9 cellular contexts compared by ENCODE assay signal in genomic region chr11:2779981-2780849, GRCh38.
DNase-seq lines count a peak whose midpoint lies in the region; ATAC-seq and TF ChIP-seq lines count a peak whose summit lies in the region.
"Had no signal": no experiment of that assay in that cellular context is flagged by ENCODE, and none has a peak within 500 bp of the region (broad histone marks: within the 10 kb centered on the region; RNA-seq: fewer than 3 reads in every experiment).

No MANE protein-coding gene starts in this region.

- H3K4me3 ChIP-seq in IMR-90 (ENCODE audit: insufficient read depth, low read depth, low read length) (no peak overlapping the region), smooth muscle cell (no peak overlapping the region)

- no peaks in the 10 kb centered on the region for H3K9me3 ChIP-seq in IMR-90 (ENCODE audit: control insufficient read depth, insufficient read depth, low read length)
- H3K9me3 ChIP-seq in smooth muscle cell (replicated peaks; ENCODE audit: low read depth): no peaks in the 10 kb centered on the region

- WGBS in IMR-90 (ENCODE audit: extremely low coverage in 2 of 2, insufficient read length in 1 of 2), 2 experiments: 33% methylated on average over 1 of the region's 23 CpGs; no CpG with 5 or more reads in 1 of the 2 experiments
- 69% methylated on average over 14 of the region's 23 CpGs for WGBS in smooth muscle cell (ENCODE audit: low lambda C conversion rate)

- no peak overlapping the region for H3K4ac ChIP-seq in IMR-90 (ENCODE audit: low read depth, low read length)

- CTCF ChIA-PET in IMR-90 (lab: Yijun Ruan, JAX): no interaction called here

- ATAC-seq in IMR-90 (ENCODE audit: low read depth): no peak
- no peak for ATAC-seq in HG02798 (IDR thresholded peaks at IDR 0.05; ENCODE audit: poor library complexity, unreplicated experiment)

- no peaks in the 10 kb centered on the region for H3K79me2 ChIP-seq in smooth muscle cell (ENCODE audit: low read depth)

- no peak overlapping the region for H2BK20ac ChIP-seq in IMR-90 (ENCODE audit: low read depth, low read length)

- H3K27ac ChIP-seq in IMR-90 (ENCODE audit: insufficient read depth, low read length): no peak overlapping the region
- peak overlapping the region; percentile 83 for H3K27ac ChIP-seq in smooth muscle cell (ENCODE audit: low read depth)

- no TSS peak for BruUV-seq in IMR-90 (replicated peaks; lab: Mats Ljungman, UMichigan)

- dilution Hi-C loops in IMR-90 (cut with HindIII; ENCODE audit: low sequenced_read_pairs, unreplicated experiment): no loop called here

- peaks cover 22% of the 10 kb centered on the region for H3K4me1 ChIP-seq in IMR-90 (ENCODE audit: control insufficient read depth, insufficient read depth, low read length)
- H3K4me1 ChIP-seq in smooth muscle cell (ENCODE audit: low read depth): peaks cover 24% of the 10 kb centered on the region

- H3K9ac ChIP-seq in IMR-90 (ENCODE audit: low read depth, low read length) (no peak overlapping the region), smooth muscle cell (ENCODE audit: low read depth) (no peak overlapping the region)

- H4K20me1 ChIP-seq in IMR-90 (ENCODE audit: insufficient read depth, low read length) (no peaks in the 10 kb centered on the region), smooth muscle cell (ENCODE audit: low read depth) (no peaks in the 10 kb centered on the region)

- H4K5ac ChIP-seq in IMR-90 (ENCODE audit: low read depth, low read length): no peak overlapping the region

- peak overlapping the region; percentile 14 for H2AFZ ChIP-seq in IMR-90 (replicated peaks; ENCODE audit: low read length, poor library complexity)
- H2AFZ ChIP-seq in smooth muscle cell (ENCODE audit: low read depth): no peak overlapping the region

- peaks cover 5% of the 10 kb centered on the region for H3F3A ChIP-seq in smooth muscle cell (ENCODE audit: low read depth)

- DNase-seq in IMR-90 (no peak), islet precursor cell (peak; percentile 56), smooth muscle cell (lab: John Stamatoyannopoulos, UW; ENCODE audit: unreplicated experiment) (no peak), anterior cingulate cortex (lab: John Stamatoyannopoulos, UW) (no peak), KG1 (lab: John Stamatoyannopoulos, UW) (no peak), DMS153 treated with DMSO at 0.1 percent for 48 hours (lab: John Stamatoyannopoulos, UW; ENCODE audit: unreplicated experiment) (no peak)
- peak; percentile 21 for DNase-seq in activated T-cell treated with anti-CD3 and anti-CD28 coated beads, Interleukin-2, amount 50 U/mL, for 24 hours

- no peaks in the 10 kb centered on the region for H3K9me1 ChIP-seq in IMR-90 (ENCODE audit: insufficient read depth, low read length)

- H2BK120ac ChIP-seq in IMR-90 (ENCODE audit: low read depth, low read length): no peak overlapping the region

- no peaks in the 10 kb centered on the region for H3K79me1 ChIP-seq in IMR-90 (ENCODE audit: low read depth in 1 of 2, low read length in 2 of 2)

- H3K27ac Mint-ChIP-seq in activated T-cell treated with anti-CD3 and anti-CD28 coated beads, Interleukin-2, amount 50 U/mL, for 24 hours: no peak overlapping the region

- peak overlapping the region; percentile 45 for H2AK9ac ChIP-seq in IMR-90 (replicated peaks; ENCODE audit: low read depth, low read length, poor library complexity)

- no peak overlapping the region for H4K91ac ChIP-seq in IMR-90 (ENCODE audit: insufficient read depth, low read depth, low read length)

- H3K14ac ChIP-seq in IMR-90 (replicated peaks; ENCODE audit: low read depth, low read length): no peak overlapping the region

- in situ Hi-C loops in IMR-90 (cut with MboI; ENCODE audit: low sequenced_read_pairs): no loop called here

- H2BK15ac ChIP-seq in IMR-90 (ENCODE audit: low read depth, low read length): no peak overlapping the region

- no peaks in the 10 kb centered on the region for H3K9me3 Mint-ChIP-seq in activated T-cell treated with anti-CD3 and anti-CD28 coated beads, Interleukin-2, amount 50 U/mL, for 24 hours

- H3K27me3 ChIP-seq in IMR-90 (ENCODE audit: control insufficient read depth, insufficient read depth, low read length) (no peaks in the 10 kb centered on the region), smooth muscle cell (ENCODE audit: low read depth) (no peaks in the 10 kb centered on the region)

- no peak overlapping the region for H2BK5ac ChIP-seq in IMR-90 (ENCODE audit: low read depth, low read length, poor library complexity, severe bottlenecking)

- no peak for TF ChIP-seq CTCF in IMR-90 (conservative IDR thresholded peaks at IDR 0.05; ENCODE audit: low read depth, low read length)
- TF ChIP-seq CTCF in smooth muscle cell (IDR thresholded peaks at IDR 0.05; ENCODE audit: borderline replicate concordance, insufficient read depth, poor library complexity, severe bottlenecking): no peak

- no peak for TF ChIP-seq POLR2A in IMR-90 (IDR thresholded peaks at IDR 0.05; ENCODE audit: low read depth, low read length)

- no peak overlapping the region for H3K23ac ChIP-seq in IMR-90 (ENCODE audit: low read depth, low read length)

- TF ChIP-seq RAD21 in IMR-90 (IDR thresholded peaks at IDR 0.05; ENCODE audit: low read length): no peak

- no peaks in the 10 kb centered on the region for H3K36me3 ChIP-seq in IMR-90 (ENCODE audit: control insufficient read depth, insufficient read depth, low read length)
- H3K36me3 ChIP-seq in smooth muscle cell (ENCODE audit: low read depth): no peaks in the 10 kb centered on the region

- no peak overlapping the region for H3K18ac ChIP-seq in IMR-90 (ENCODE audit: low read depth, low read length)

- no peaks in the 10 kb centered on the region for H3K36me3 Mint-ChIP-seq in activated T-cell treated with anti-CD3 and anti-CD28 coated beads, Interleukin-2, amount 50 U/mL, for 24 hours (ENCODE audit: low read depth)
- H3K36me3 Mint-ChIP-seq: brain had no signal

- H4K8ac ChIP-seq in IMR-90 (ENCODE audit: low read depth in 2 of 2, low read length in 2 of 2): no peak overlapping the region

- no peak overlapping the region for H3K56ac ChIP-seq in IMR-90 (ENCODE audit: extremely low read depth, insufficient read depth, low read length)

- peaks cover under 1% of the 10 kb centered on the region for H3K4me1 Mint-ChIP-seq in activated T-cell treated with anti-CD3 and anti-CD28 coated beads, Interleukin-2, amount 50 U/mL, for 24 hours (ENCODE audit: low read depth)

- no peak overlapping the region for H3K4me3 Mint-ChIP-seq in activated T-cell treated with anti-CD3 and anti-CD28 coated beads, Interleukin-2, amount 50 U/mL, for 24 hours
- H3K4me3 Mint-ChIP-seq: brain had no signal

- no peak overlapping the region for H2AK5ac ChIP-seq in IMR-90 (ENCODE audit: low read depth, low read length)

- POLR2A ChIA-PET in IMR-90 (lab: Charles Lee; ENCODE audit: unreplicated experiment): no interaction called here

- intact Hi-C loops in IMR-90 (cut with micrococcal nuclease): no loop called here

- H3K4me2 ChIP-seq in IMR-90 (ENCODE audit: low read depth, low read length) (no peak overlapping the region), smooth muscle cell (peak overlapping the region; percentile 64)

- no peaks in the 10 kb centered on the region for H3K27me3 Mint-ChIP-seq in activated T-cell treated with anti-CD3 and anti-CD28 coated beads, Interleukin-2, amount 50 U/mL, for 24 hours

TF ChIP-seq in IMR-90, 13 proteins besides CTCF, POLR2A, EP300 and RAD21:
- no peak for TF ChIP-seq MAZ (IDR thresholded peaks at IDR 0.05; ENCODE audit: borderline replicate concordance, low read depth, low read length)
- no peak for TF ChIP-seq RCOR1 (IDR thresholded peaks at IDR 0.05; ENCODE audit: insufficient replicate concordance, low read length)
- no peak for TF ChIP-seq ELK1 (IDR thresholded peaks at IDR 0.05; ENCODE audit: borderline replicate concordance, low read depth, low read length)
- TF ChIP-seq MAFK (IDR thresholded peaks at IDR 0.05; ENCODE audit: low read depth, low read length): no peak
- TF ChIP-seq RFX5 (IDR thresholded peaks at IDR 0.05; ENCODE audit: low read depth, low read length): no peak
- no peak for TF ChIP-seq FOS (IDR thresholded peaks at IDR 0.05; ENCODE audit: low read depth, low read length)
- no peak for TF ChIP-seq BHLHE40 (IDR thresholded peaks at IDR 0.05; ENCODE audit: low read depth, low read length)
- TF ChIP-seq CHD1 (IDR thresholded peaks at IDR 0.05; ENCODE audit: low read depth, low read length): no peak
- no peak for TF ChIP-seq SMC3 (IDR thresholded peaks at IDR 0.05; ENCODE audit: low read depth, low read length)
- TF ChIP-seq USF2 (IDR thresholded peaks at IDR 0.05; ENCODE audit: low read depth, low read length): no peak
- TF ChIP-seq CEBPB (IDR thresholded peaks at IDR 0.05; ENCODE audit: low read depth, low read length): no peak
- TF ChIP-seq MXI1 (IDR thresholded peaks at IDR 0.05; ENCODE audit: borderline replicate concordance, low read depth, low read length): no peak
- no peak for TF ChIP-seq NFE2L2 (IDR thresholded peaks at IDR 0.05; ENCODE audit: low read depth, low read length)

Comparison
In these comparisons a context has a peak if more than half of its experiments do, and no peak if none do; other contexts are left out.
1. DNase-seq: peak in activated T-cell treated with anti-CD3 and anti-CD28 coated beads, Interleukin-2, amount 50 U/mL, for 24 hours (single experiment) and islet precursor cell (single experiment); none in IMR-90 (single experiment), smooth muscle cell (single experiment), anterior cingulate cortex (0 of 58), KG1 (single experiment) and DMS153 treated with DMSO at 0.1 percent for 48 hours (single experiment).